Comparison of ENCODE assay signal across 8 cellular contexts in the genomic region with DNA sequence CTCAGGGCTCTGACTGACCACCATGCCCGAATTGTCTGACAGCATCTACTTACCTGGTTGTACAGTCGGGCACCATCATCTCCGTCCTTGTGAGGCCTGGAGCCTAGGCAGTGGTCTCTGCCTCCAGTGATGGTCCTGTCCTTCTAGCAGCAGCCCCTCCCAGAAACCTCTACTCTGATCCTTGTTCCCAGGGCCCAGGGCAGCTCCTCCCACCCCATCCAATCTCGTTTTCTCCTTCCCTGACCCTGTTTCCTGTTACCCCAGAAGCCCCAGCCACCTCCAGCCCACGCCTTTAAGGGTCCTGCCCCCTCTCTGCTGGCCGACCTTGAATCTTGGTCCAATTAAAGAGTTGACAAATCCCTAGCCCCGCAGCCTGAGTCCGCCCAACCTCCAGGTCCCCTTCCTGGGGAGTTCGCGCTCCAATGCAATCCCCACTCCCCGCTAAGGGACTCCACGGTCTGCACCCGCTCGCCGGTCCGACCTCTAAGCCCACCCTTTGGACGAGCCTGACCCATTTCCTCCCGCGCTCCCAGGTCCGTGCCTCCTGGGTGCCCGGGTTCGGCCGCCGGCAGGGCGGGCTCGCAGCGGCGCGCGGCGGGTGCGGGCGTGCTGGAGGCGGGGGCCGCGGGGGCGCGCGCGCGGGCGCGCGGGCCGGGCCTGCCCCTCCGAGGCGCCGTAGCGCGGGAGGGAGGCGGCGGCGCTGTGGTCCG. TPM values are rescaled to one million over a fixed set of nuclear protein-coding genes. Genes with fewer than 3 reads are reported as not detected.
DNase-seq lines count a peak whose midpoint lies in the region; ATAC-seq and TF ChIP-seq lines count a peak whose summit lies in the region.

TSS of gene B4GALT2 (plus strand) at position 660 of the 710 bp plus-strand sequence. CDS start 1,951 bp downstream, outside the sequence.

- H3K36me3 ChIP-seq in colonic mucosa, result no peaks in the 10 kb centered on the region

- H3K9me3 ChIP-seq in colonic mucosa, result no peaks in the 10 kb centered on the region

- ATAC-seq in left lobe of liver, result peak; percentile 42
- no peak for ATAC-seq in GM21737 (IDR thresholded peaks at IDR 0.05; ENCODE audit: unreplicated experiment)
- no peak for ATAC-seq in HG03196 (IDR thresholded peaks at IDR 0.05; ENCODE audit: unreplicated experiment)

- no peaks in the 10 kb centered on the region for H3K27me3 ChIP-seq in colonic mucosa

- DNase-seq in COLO668 (lab: John Stamatoyannopoulos, UW; ENCODE audit: unreplicated experiment) (peak; percentile 93), HT-29 (ENCODE audit: low spot score) (peak; percentile 25), T-helper 2 cell (peak in 3 of 5 experiments; percentile 12 to 69 (median 25)), colonic mucosa (peak; percentile 54), left lobe of liver (ENCODE audit: low spot score) (peak; percentile 63)
- peak; percentile 41 to 66 for DNase-seq in stimulated activated CD4-positive, alpha-beta T cell treated with anti-CD3 and anti-CD28 coated beads, Interleukin-2, amount 100 ng/mL, for 24 hours

- H3K4me3 ChIP-seq in colonic mucosa, result peak within 1 kb of the TSS; percentile 72

- peaks cover 31% of the 10 kb centered on the region for H3K4me1 ChIP-seq in colonic mucosa

- intact Hi-C loops in colonic mucosa (cut with DNase I), result no loop called here

- TF ChIP-seq CTCF in colonic mucosa (IDR thresholded peaks at IDR 0.05), result no peak

- peak within 1 kb of the TSS; percentile 76 to 87 for H3K9ac ChIP-seq in colonic mucosa (ENCODE audit: low read depth in 2 of 2, low read length in 2 of 2)

- peak within 1 kb of the TSS; percentile 53 for H3K27ac ChIP-seq in colonic mucosa

RNA-seq across cellular contexts. Expression of gene B4GALT2, which starts in this region (rescaled TPM):
- 153 and 159 TPM in 2 replicates for total RNA-seq in HT-29 (2014; rRNA removed; shearing (Covaris generic))
- total RNA-seq in colonic mucosa (10 to 100 TPM; 26.6 to 38.5 TPM), left lobe of liver (20.6 TPM)

Comparison
In these comparisons a context has a peak if more than half of its experiments do, and no peak if none do; other contexts are left out.
1. DNase-seq: peak in every context shown above with its lines; median percentile 93 in COLO668; 63 in left lobe of liver; 54 in colonic mucosa; 54 in stimulated activated CD4-positive, alpha-beta T cell treated with anti-CD3 and anti-CD28 coated beads, Interleukin-2, amount 100 ng/mL, for 24 hours; 25 in HT-29; 25 in T-helper 2 cell.